In the genomic region with DNA sequence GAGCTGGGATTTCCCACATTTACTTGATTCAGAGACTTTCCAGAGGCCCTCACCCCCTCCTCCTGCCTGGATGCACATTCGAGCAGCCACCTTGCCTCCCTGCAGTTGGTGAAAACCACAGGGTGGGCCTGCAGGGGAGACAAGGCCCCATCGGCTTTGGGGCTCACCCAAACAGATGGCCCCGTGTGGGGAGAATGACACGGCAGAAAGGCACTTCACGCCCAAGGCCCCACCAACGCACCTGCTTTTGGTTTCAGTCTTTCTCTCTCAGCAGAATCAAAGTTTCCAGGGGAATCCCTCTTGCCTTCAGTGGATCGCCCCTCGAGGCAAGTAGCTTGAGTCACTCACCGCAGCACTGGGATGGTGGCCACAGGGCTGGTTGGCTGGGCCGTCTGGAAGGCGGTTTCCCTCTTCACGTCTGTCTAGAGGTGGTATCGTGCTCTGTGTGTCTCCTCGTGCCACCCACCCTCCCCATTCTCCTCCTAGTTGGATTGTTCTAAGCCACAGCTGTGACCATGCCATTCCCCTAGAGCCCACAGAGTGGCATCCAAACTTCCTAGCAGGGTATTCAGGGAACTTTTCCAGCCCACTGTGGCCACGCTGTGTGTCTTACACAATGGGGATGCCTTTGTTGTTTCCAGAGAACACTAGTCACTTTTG, we compare ENCODE assay signal across 8 cellular contexts. TPM values are rescaled to one million over a fixed set of nuclear protein-coding genes. Genes with fewer than 3 reads are reported as not detected.
DNase-seq lines count a peak whose midpoint lies in the region; ATAC-seq and TF ChIP-seq lines count a peak whose summit lies in the region.

No MANE protein-coding gene starts in this region.

- CTCF ChIA-PET in Calu3 (lab: Charles Lee): no interaction called here

- peak; percentile 93 for DNase-seq in activated CD4-positive, alpha-beta T cell treated with anti-CD3 and anti-CD28 coated beads, Interleukin-2, amount 10 ng/mL, durations not matched to agents 24 days and 14 days
- DNase-seq in germinal center (ENCODE audit: low spot score) (peak; percentile 65), ureter (ENCODE audit: low spot score) (no peak), Calu3 (no peak), DMS79 treated with DMSO at 0.1 percent for 48 hours (lab: John Stamatoyannopoulos, UW) (no peak)
- peak; percentile 58 for DNase-seq in stimulated activated CD8-positive, alpha-beta memory T cell treated with anti-CD3 and anti-CD28 coated beads, Interleukin-7, amount 100 ng/mL, for 24 hours (ENCODE audit: low read depth)

- H3K36me3 Mint-ChIP-seq in activated CD4-positive, alpha-beta T cell treated with anti-CD3 and anti-CD28 coated beads, Interleukin-2, amount 10 ng/mL, durations not matched to agents 24 days and 14 days (ENCODE audit: low read depth): no peaks in the 10 kb centered on the region
- H3K36me3 Mint-ChIP-seq in Calu3 (ENCODE audit: insufficient read depth, unreplicated experiment): no peaks in the 10 kb centered on the region

- peak overlapping the region; percentile 97 for H3K27ac Mint-ChIP-seq in activated CD4-positive, alpha-beta T cell treated with anti-CD3 and anti-CD28 coated beads, Interleukin-2, amount 10 ng/mL, durations not matched to agents 24 days and 14 days
- H3K27ac Mint-ChIP-seq in Calu3 (ENCODE audit: unreplicated experiment): no peak overlapping the region

- intact Hi-C loops in activated CD4-positive, alpha-beta T cell treated with anti-CD3 and anti-CD28 coated beads, Interleukin-2, amount 10 ng/mL, durations not matched to agents 24 days and 14 days (cut with micrococcal nuclease): loop anchor here (1.0 to 10.0 kb wide), 8 partner anchors 10 to 841 kb away; partner anchors contain the start of genes ERP44, INVS and SEC61B
- intact Hi-C loops in Calu3 (cut with micrococcal nuclease; ENCODE audit: unreplicated experiment): no loop called here

- peak; percentile 81 for ATAC-seq in GM19035 (IDR thresholded peaks at IDR 0.05; ENCODE audit: unreplicated experiment)
- ATAC-seq in HG03097 (IDR thresholded peaks at IDR 0.05; ENCODE audit: low FRiP score, unreplicated experiment): peak; percentile 78

- no peak for TF ChIP-seq CTCF in Calu3 (IDR thresholded peaks at IDR 0.05; ENCODE audit: unreplicated experiment)

- H3K9me3 Mint-ChIP-seq in activated CD4-positive, alpha-beta T cell treated with anti-CD3 and anti-CD28 coated beads, Interleukin-2, amount 10 ng/mL, durations not matched to agents 24 days and 14 days: peaks cover 6% of the 10 kb centered on the region
- H3K9me3 Mint-ChIP-seq in Calu3 (ENCODE audit: low read depth, unreplicated experiment): no peaks in the 10 kb centered on the region

- no peaks in the 10 kb centered on the region for H3K27me3 Mint-ChIP-seq in activated CD4-positive, alpha-beta T cell treated with anti-CD3 and anti-CD28 coated beads, Interleukin-2, amount 10 ng/mL, durations not matched to agents 24 days and 14 days
- H3K27me3 Mint-ChIP-seq in Calu3 (ENCODE audit: unreplicated experiment): peaks cover 14% of the 10 kb centered on the region

- peak overlapping the region; percentile 70 for H3K4me3 Mint-ChIP-seq in activated CD4-positive, alpha-beta T cell treated with anti-CD3 and anti-CD28 coated beads, Interleukin-2, amount 10 ng/mL, durations not matched to agents 24 days and 14 days
- H3K4me3 Mint-ChIP-seq in Calu3 (ENCODE audit: low read depth, unreplicated experiment): no peak overlapping the region

- BruUV-seq in Calu3 (replicated peaks; lab: Mats Ljungman, UMichigan): no TSS peak

- H3K4me1 Mint-ChIP-seq in activated CD4-positive, alpha-beta T cell treated with anti-CD3 and anti-CD28 coated beads, Interleukin-2, amount 10 ng/mL, durations not matched to agents 24 days and 14 days: peaks cover 50% of the 10 kb centered on the region
- H3K4me1 Mint-ChIP-seq in Calu3 (ENCODE audit: low read depth, unreplicated experiment): no peaks in the 10 kb centered on the region

RNA-seq across cellular contexts. Expression of gene SEC61B, which starts 31.8 kb away (rescaled TPM):
- total RNA-seq in activated CD4-positive, alpha-beta T cell treated with anti-CD3 and anti-CD28 coated beads, Interleukin-2, amount 10 ng/mL, durations not matched to agents 24 days and 14 days: 169 and 170 TPM in 2 replicates
- total RNA-seq in ureter (75.1 TPM), Calu3 (2022) (85.5 and 101 TPM in 2 replicates)

RNA-seq across cellular contexts. Expression of gene ALG2, which starts 32.2 kb away (rescaled TPM):
- 29.2 and 31.0 TPM in 2 replicates for total RNA-seq in activated CD4-positive, alpha-beta T cell treated with anti-CD3 and anti-CD28 coated beads, Interleukin-2, amount 10 ng/mL, durations not matched to agents 24 days and 14 days
- total RNA-seq in ureter (46.5 TPM), Calu3 (2022) (27.0 and 27.1 TPM in 2 replicates)

Comparison
In these comparisons a context has a peak if more than half of its experiments do, and no peak if none do; other contexts are left out.
1. DNase-seq: peak in activated CD4-positive, alpha-beta T cell treated with anti-CD3 and anti-CD28 coated beads, Interleukin-2, amount 10 ng/mL, durations not matched to agents 24 days and 14 days (single experiment), germinal center (single experiment) and stimulated activated CD8-positive, alpha-beta memory T cell treated with anti-CD3 and anti-CD28 coated beads, Interleukin-7, amount 100 ng/mL, for 24 hours (single experiment); none in ureter (single experiment), Calu3 (single experiment) and DMS79 treated with DMSO at 0.1 percent for 48 hours (single experiment).